ENCODE assay signal across 1 cellular context in genomic region chr1:230972855-230973271, GRCh38.
TF ChIP-seq lines count a peak whose summit lies in the region.

No MANE protein-coding gene starts in this region.

TF ChIP-seq in GM12878, 131 proteins besides CTCF, POLR2A, EP300 and RAD21 (continued from another document):
- TF ChIP-seq ETV6 (conservative IDR thresholded peaks at IDR 0.05 in 1 of 2, IDR thresholded peaks at IDR 0.05 in 1 of 2; ENCODE audit: borderline replicate concordance in 1 of 2, low read depth in 1 of 2), result peak in 1 of 2 experiments; percentile 83; a peak in 2 of 4 replicates
- TF ChIP-seq DPF2 (IDR thresholded peaks at IDR 0.05), result 0 out of 2 replicates have a peak, but pooled peaks have one; percentile 31
- TF ChIP-seq CBFB (IDR thresholded peaks at IDR 0.05; ENCODE audit: low read depth), result no peak
- no peak for TF ChIP-seq MXI1 (IDR thresholded peaks at IDR 0.05; ENCODE audit: low read depth, low read length)
- peak; percentile 54; the same call in 1 of the 2 replicates for TF ChIP-seq YY1 (IDR thresholded peaks at IDR 0.05; ENCODE audit: low read depth, low read length)
- TF ChIP-seq POU2F2 (IDR thresholded peaks at IDR 0.05; ENCODE audit: borderline replicate concordance, low read depth, low read length), result no peak
- TF ChIP-seq, protein P1, sequence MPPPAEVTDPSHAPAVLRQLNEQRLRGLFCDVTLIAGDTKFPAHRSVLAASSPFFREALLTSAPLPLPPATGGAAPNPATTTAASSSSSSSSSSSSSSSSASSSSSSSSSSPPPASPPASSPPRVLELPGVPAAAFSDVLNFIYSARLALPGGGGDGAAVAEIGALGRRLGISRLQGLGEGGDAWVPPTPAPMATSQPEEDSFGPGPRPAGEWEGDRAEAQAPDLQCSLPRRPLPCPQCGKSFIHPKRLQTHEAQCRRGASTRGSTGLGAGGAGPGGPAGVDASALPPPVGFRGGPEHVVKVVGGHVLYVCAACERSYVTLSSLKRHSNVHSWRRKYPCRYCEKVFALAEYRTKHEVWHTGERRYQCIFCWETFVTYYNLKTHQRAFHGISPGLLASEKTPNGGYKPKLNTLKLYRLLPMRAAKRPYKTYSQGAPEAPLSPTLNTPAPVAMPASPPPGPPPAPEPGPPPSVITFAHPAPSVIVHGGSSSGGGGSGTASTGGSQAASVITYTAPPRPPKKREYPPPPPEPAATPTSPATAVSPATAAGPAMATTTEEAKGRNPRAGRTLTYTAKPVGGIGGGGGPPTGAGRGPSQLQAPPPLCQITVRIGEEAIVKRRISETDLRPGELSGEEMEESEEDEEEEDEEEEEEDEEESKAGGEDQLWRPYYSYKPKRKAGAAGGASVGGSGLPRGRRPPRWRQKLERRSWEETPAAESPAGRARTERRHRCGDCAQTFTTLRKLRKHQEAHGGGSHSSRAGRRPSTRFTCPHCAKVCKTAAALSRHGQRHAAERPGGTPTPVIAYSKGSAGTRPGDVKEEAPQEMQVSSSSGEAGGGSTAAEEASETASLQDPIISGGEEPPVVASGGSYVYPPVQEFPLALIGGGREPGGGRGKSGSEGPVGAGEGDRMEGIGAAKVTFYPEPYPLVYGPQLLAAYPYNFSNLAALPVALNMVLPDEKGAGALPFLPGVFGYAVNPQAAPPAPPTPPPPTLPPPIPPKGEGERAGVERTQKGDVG (CRISPR knock-in tag; IDR thresholded peaks at IDR 0.05), result no peak
- TF ChIP-seq IKZF2 (IDR thresholded peaks at IDR 0.05), result peak in 1 of 2 experiments; percentile 53; a peak in 1 of 4 replicates
- peak; percentile 56; the same call in 1 of the 2 replicates for TF ChIP-seq CREM (IDR thresholded peaks at IDR 0.05; ENCODE audit: low read depth)
- TF ChIP-seq NR2F1 (conservative IDR thresholded peaks at IDR 0.05), result no peak
- TF ChIP-seq RELB (IDR thresholded peaks at IDR 0.05; ENCODE audit: low read depth), result no peak
- TF ChIP-seq SMARCA5 (IDR thresholded peaks at IDR 0.05), result peak; percentile 61
